ENCODE assay signal across 1 cellular context in the genomic region with DNA sequence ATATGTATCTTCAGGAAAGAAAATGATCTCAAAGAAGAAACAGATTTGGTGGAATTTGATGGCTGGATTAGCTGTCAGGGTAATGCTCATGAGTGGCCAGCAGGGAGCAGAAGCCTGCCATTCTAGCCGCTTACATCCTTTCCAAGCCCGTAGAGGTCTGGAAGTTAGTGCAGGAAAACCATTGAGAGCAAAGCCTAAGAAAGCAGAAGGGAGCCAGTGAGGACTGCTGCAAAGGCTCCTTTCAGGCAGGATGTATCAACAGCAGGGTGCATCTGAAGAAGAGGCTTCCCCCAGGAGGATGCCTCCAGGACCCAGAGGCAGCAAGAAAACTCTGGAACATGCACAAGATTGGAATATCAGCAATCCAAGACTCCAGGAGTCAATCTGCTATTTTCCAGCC.
TF ChIP-seq lines count a peak whose summit lies in the region.

No MANE protein-coding gene starts in this region.

TF ChIP-seq in GM12878, 131 proteins besides CTCF, POLR2A, EP300 and RAD21 (continued from another document):
- no peak for TF ChIP-seq MTA3 (IDR thresholded peaks at IDR 0.05; ENCODE audit: borderline replicate concordance, low read length)
- no peak for TF ChIP-seq NRF1 (conservative IDR thresholded peaks at IDR 0.05; ENCODE audit: low read depth, low read length)
